ENCODE assay signal across 8 cellular contexts in the genomic region with DNA sequence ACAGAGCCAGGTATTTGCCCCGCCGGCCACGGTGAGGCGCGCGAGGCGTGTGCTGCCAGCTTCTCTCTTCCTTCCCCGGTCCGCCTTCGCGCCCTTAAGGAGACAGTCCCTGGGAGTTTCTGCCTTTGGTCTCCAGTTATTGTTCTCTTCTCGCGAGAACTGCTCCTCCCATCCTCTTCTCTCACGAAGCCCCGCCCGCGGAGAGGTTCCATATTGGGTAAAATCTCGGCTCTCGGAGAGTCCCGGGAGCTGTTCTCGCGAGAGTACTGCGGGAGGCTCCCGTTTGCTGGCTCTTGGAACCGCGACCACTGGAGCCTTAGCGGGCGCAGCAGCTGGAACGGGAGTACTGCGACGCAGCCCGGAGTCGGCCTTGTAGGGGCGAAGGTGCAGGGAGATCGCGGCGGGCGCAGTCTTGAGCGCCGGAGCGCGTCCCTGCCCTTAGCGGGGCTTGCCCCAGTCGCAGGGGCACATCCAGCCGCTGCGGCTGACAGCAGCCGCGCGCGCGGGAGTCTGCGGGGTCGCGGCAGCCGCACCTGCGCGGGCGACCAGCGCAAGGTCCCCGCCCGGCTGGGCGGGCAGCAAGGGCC. TPM values are rescaled to one million over a fixed set of nuclear protein-coding genes. Genes with fewer than 3 reads are reported as not detected.
DNase-seq lines count a peak whose midpoint lies in the region; ATAC-seq, FAIRE-seq and TF ChIP-seq lines count a peak whose summit lies in the region.

Gene MAPK14 (plus strand): TSS at position 308 of the 587 bp plus-strand sequence. CDS start 350 bp downstream, outside the sequence.

- H3K14ac ChIP-seq in H9 (ENCODE audit: insufficient read depth, low read length), result peak within 1 kb of the TSS; percentile 14; the same call in 1 of the 2 replicates

- H3K9ac ChIP-seq in H9 (ENCODE audit: extremely low read depth, insufficient read length, low read length), result peak within 1 kb of the TSS; percentile 59

- peak; percentile 96 to 98 for ATAC-seq in natural killer cell treated with Interleukin-12 subunit alpha and Interleukin-12 subunit beta and Interleukin-15 and Interleukin-18, amount 100 ng/mL, for 72 hours
- ATAC-seq in stimulated activated naive CD8-positive, alpha-beta T cell treated with anti-CD3 and anti-CD28 coated beads, Interleukin-15, Interleukin-2, amounts not matched to agents 100 U/mL and 50 U/mL, for 24 hours, result peak; percentile 89

- H3K79me2 ChIP-seq in H9 (ENCODE audit: insufficient read depth, low read length), result peaks cover 10% of the 10 kb centered on the region; the same call in 1 of the 2 replicates

- no peak within 1 kb of the TSS for H3K18ac ChIP-seq in H9 (ENCODE audit: insufficient read length, low read depth, low read length)

- peaks cover 43% of the 10 kb centered on the region in 2 experiments for H3K4me1 Mint-ChIP-seq in H9
- peaks cover 25 to 37% of the 10 kb centered on the region in 2 donors for H3K4me1 Mint-ChIP-seq in natural killer cell treated with Interleukin-12 subunit alpha and Interleukin-12 subunit beta and Interleukin-15 and Interleukin-18, amount 100 ng/mL, for 72 hours (ENCODE audit: low read depth in 2 of 2)

- H2BK15ac ChIP-seq in H9 (ENCODE audit: low read depth, low read length), result no peak within 1 kb of the TSS

- H3K23me2 ChIP-seq in H9 (ENCODE audit: insufficient read length, low read depth, low read length, poor library complexity, severe bottlenecking), result peaks cover 8% of the 10 kb centered on the region

- H3K36me3 Mint-ChIP-seq in H9 (ENCODE audit: insufficient read depth in 1 of 3, low read depth in 3 of 3), result peaks cover 0 to 3% (median 0%) of the 10 kb centered on the region in 3 experiments; a peak in 2 of 7 replicates
- H3K36me3 Mint-ChIP-seq in natural killer cell treated with Interleukin-12 subunit alpha and Interleukin-12 subunit beta and Interleukin-15 and Interleukin-18, amount 100 ng/mL, for 72 hours, result peaks cover 5% of the 10 kb centered on the region

- no peaks in the 10 kb centered on the region for H3K79me1 ChIP-seq in H9 (ENCODE audit: insufficient read depth, low read depth, low read length, poor library complexity, severe bottlenecking)

- peak within 1 kb of the TSS in 2 of 3 experiments; percentile 70 to 89; a peak in 2 of 7 replicates for H3K27ac Mint-ChIP-seq in H9
- peak within 1 kb of the TSS; percentile 88 to 99 for H3K27ac Mint-ChIP-seq in natural killer cell treated with Interleukin-12 subunit alpha and Interleukin-12 subunit beta and Interleukin-15 and Interleukin-18, amount 100 ng/mL, for 72 hours

- no peak within 1 kb of the TSS for H3K4ac ChIP-seq in H9 (ENCODE audit: low read depth, low read length)

- no peak within 1 kb of the TSS for H2AK5ac ChIP-seq in H9 (ENCODE audit: insufficient read length, low read length)

- DNase-seq in H9 (peak; percentile 99), M059J (ENCODE audit: low read depth) (peak; percentile 100), SHP77 (lab: John Stamatoyannopoulos, UW) (peak; percentile 99), fibroblast of peridontal ligament (ENCODE audit: extremely low read depth) (peak; percentile 100)
- peak; percentile 96 for DNase-seq in activated effector memory CD4-positive, alpha-beta T cell treated with Interleukin-2 at 50 U/mL for 16 hours
- DNase-seq in natural killer cell treated with Interleukin-12 subunit alpha and Interleukin-12 subunit beta and Interleukin-15 and Interleukin-18, amount 100 ng/mL, for 72 hours (ENCODE audit: low spot score), result peak; percentile 98
- DNase-seq in stimulated activated naive CD8-positive, alpha-beta T cell treated with anti-CD3 and anti-CD28 coated beads, Interleukin-15, Interleukin-2, amounts not matched to agents 100 U/mL and 50 U/mL, for 24 hours, result peak; percentile 98

- no peak within 1 kb of the TSS for H2BK120ac ChIP-seq in H9 (ENCODE audit: low read depth, low read length, poor library complexity, severe bottlenecking)

- no peak within 1 kb of the TSS for H4K91ac ChIP-seq in H9 (ENCODE audit: insufficient read length, low read depth, low read length)

- peak; percentile 98 for FAIRE-seq in G401.6 (lab: Jason Lieb, UNC)

- H3K23ac ChIP-seq in H9 (ENCODE audit: insufficient read length, low read depth, low read length), result no peak within 1 kb of the TSS

- no peak within 1 kb of the TSS for H4K8ac ChIP-seq in H9 (replicated peaks; ENCODE audit: insufficient read length, low read depth, low read length)

- no peak within 1 kb of the TSS for H2BK20ac ChIP-seq in H9 (ENCODE audit: low read depth, low read length, poor library complexity, severe bottlenecking)

- no peak within 1 kb of the TSS for H4K5ac ChIP-seq in H9 (ENCODE audit: insufficient read length, low read depth, low read length)

- H4K20me1 ChIP-seq in H9 (ENCODE audit: control insufficient read depth, insufficient read depth, insufficient read length), result no peaks in the 10 kb centered on the region

- no CpG with 5 or more reads among the region's 62 CpGs for WGBS in H9 (ENCODE audit: extremely low coverage, insufficient read length, low lambda C conversion rate)

- no peaks in the 10 kb centered on the region for H3K9me3 Mint-ChIP-seq in H9
- no peaks in the 10 kb centered on the region for H3K9me3 Mint-ChIP-seq in natural killer cell treated with Interleukin-12 subunit alpha and Interleukin-12 subunit beta and Interleukin-15 and Interleukin-18, amount 100 ng/mL, for 72 hours

- H3K27ac ChIP-seq in H9 (ENCODE audit: insufficient read length, low read depth, low read length), result no peak within 1 kb of the TSS

- H2BK5ac ChIP-seq in H9 (ENCODE audit: insufficient read length, low read length), result no peak within 1 kb of the TSS

- no peaks in the 10 kb centered on the region for H3K27me3 ChIP-seq in H9 (ENCODE audit: insufficient read depth, low read length)

- peak within 1 kb of the TSS; percentile 86 to 95 for H3K4me3 Mint-ChIP-seq in H9
- peak within 1 kb of the TSS; percentile 94 for H3K4me3 Mint-ChIP-seq in natural killer cell treated with Interleukin-12 subunit alpha and Interleukin-12 subunit beta and Interleukin-15 and Interleukin-18, amount 100 ng/mL, for 72 hours

- no peak within 1 kb of the TSS for H2BK12ac ChIP-seq in H9 (ENCODE audit: insufficient read length, low read depth, low read length)

- no peak within 1 kb of the TSS for H3K56ac ChIP-seq in H9 (ENCODE audit: insufficient read length, low read depth, low read length)

- H3K27me3 Mint-ChIP-seq in H9 (ENCODE audit: low read depth), result peaks cover 3% of the 10 kb centered on the region; the same call in 1 of the 2 replicates
- H3K27me3 Mint-ChIP-seq in natural killer cell treated with Interleukin-12 subunit alpha and Interleukin-12 subunit beta and Interleukin-15 and Interleukin-18, amount 100 ng/mL, for 72 hours, result peaks cover 18 to 20% of the 10 kb centered on the region in 2 donors

- peaks cover 2% of the 10 kb centered on the region; the same call in 1 of the 2 replicates for H3K4me1 ChIP-seq in H9 (ENCODE audit: insufficient read depth, low read length)

- H3K4me2 ChIP-seq in H9 (ENCODE audit: insufficient read depth, insufficient read length, low read length), result peak within 1 kb of the TSS; percentile 93

- peak; percentile 84 for TF ChIP-seq CTCF in H9 (conservative IDR thresholded peaks at IDR 0.05)

- H3T11ph ChIP-seq in H9 (ENCODE audit: low read length), result no peak within 1 kb of the TSS

- H2AFZ ChIP-seq in H9 (ENCODE audit: low read length), result no peak within 1 kb of the TSS

- H3K9me3 ChIP-seq in H9 (ENCODE audit: control insufficient read depth, low read depth, low read length), result no peaks in the 10 kb centered on the region

RNA-seq across cellular contexts. Expression of gene MAPK14, which starts in this region (rescaled TPM):
- total RNA-seq in H9 (2021), result 32.4 and 40.5 TPM in 2 replicates
- 59.6 and 86.7 TPM in 2 replicates for total RNA-seq in M059J (2014; rRNA removed; shearing (Covaris generic))
- 10 to 100 TPM; 68.4 to 71.4 TPM for total RNA-seq in natural killer cell treated with Interleukin-12 subunit alpha and Interleukin-12 subunit beta and Interleukin-15 and Interleukin-18, amount 100 ng/mL, for 72 hours
